Comparison of ENCODE assay signal across 27 cellular contexts in genomic region chr1:246126580-246126979, GRCh38.
"Had no signal": no experiment of that assay in that cellular context is flagged by ENCODE, and none has a peak within 500 bp of the region (broad histone marks: within the 10 kb centered on the region; RNA-seq: fewer than 3 reads in every experiment).

No MANE protein-coding gene starts in this region.

- H3K9me3 ChIP-seq: ovary, psoas muscle, spleen, thoracic aorta, thyroid gland, transverse colon, upper lobe of right lung, uterus had no signal

- H3K4me2 ChIP-seq: neural progenitor cell, smooth muscle cell had no signal

- H3K4me1 ChIP-seq: parathyroid adenoma, psoas muscle, spleen, transverse colon, upper lobe of right lung, uterus had no signal

- ATAC-seq: naive thymus-derived CD4-positive, alpha-beta T cell; natural killer cell; psoas muscle; right cardiac atrium; sciatic nerve; stimulated activated memory B cell treated with anti-CD40 and anti-IgM and Interleukin-4, amounts not matched to agents 10 μg/mL and 1 μg/mL and 100 μg/mL, for 72 hours; stimulated activated naive CD8-positive, alpha-beta T cell treated with anti-CD3 and anti-CD28 coated beads, Interleukin-15, amount 100 ng/mL, for 72 hours; stimulated activated naive CD8-positive, alpha-beta T cell treated with anti-CD3 and anti-CD28 coated beads, Interleukin-15, Interleukin-2, amounts not matched to agents 100 U/mL and 50 U/mL, for 24 hours; upper lobe of right lung had no signal

- H3K27me3 ChIP-seq: neural progenitor cell, ovary, spleen, thyroid gland, transverse colon, upper lobe of right lung, uterus had no signal

- H3K4me3 ChIP-seq: neural progenitor cell, ovary, psoas muscle, skin epidermis, smooth muscle cell, spleen, thoracic aorta, thyroid gland, transverse colon, upper lobe of right lung, uterus had no signal

- H2AFZ ChIP-seq: neural progenitor cell, parathyroid adenoma had no signal

- H3K27ac ChIP-seq: neural progenitor cell, ovary, parathyroid adenoma, psoas muscle, skin epidermis, spleen, thoracic aorta, thyroid gland, transverse colon, upper lobe of right lung, uterus had no signal

- H3K9ac ChIP-seq: neural progenitor cell, parathyroid adenoma had no signal

- H3K36me3 ChIP-seq: neural progenitor cell, ovary, spleen, thoracic aorta, thyroid gland, transverse colon, upper lobe of right lung, uterus had no signal

- DNase-seq: naive thymus-derived CD4-positive, alpha-beta T cell; natural killer cell; occipital lobe; ovary; posterior cingulate gyrus; psoas muscle; right cardiac atrium; spleen; stimulated activated CD4-positive, alpha-beta T cell treated with anti-CD3 and anti-CD28 coated beads, Interleukin-12 subunit alpha, Interleukin-12 subunit beta, amount 100 ng/mL, for 4 hours; stimulated activated CD4-positive, alpha-beta T cell treated with anti-CD3 and anti-CD28 coated beads, Interleukin-1b, Interleukin-23, amount 100 ng/mL, for 48 hours; stimulated activated CD4-positive, alpha-beta T cell treated with anti-CD3 and anti-CD28 coated beads, Interleukin-4, amount 100 ng/mL, for 1 hour; stimulated activated CD4-positive, alpha-beta T cell treated with anti-CD3 and anti-CD28 coated beads, Interleukin-4, amount 100 ng/mL, for 4 hours; stimulated activated CD8-positive, alpha-beta memory T cell treated with anti-CD3 and anti-CD28 coated beads, Interleukin-4, amount 100 ng/mL, for 48 hours; stimulated activated naive CD4-positive, alpha-beta T cell; stimulated activated naive CD8-positive, alpha-beta T cell treated with anti-CD3 and anti-CD28 coated beads, Interleukin-15, amount 100 ng/mL, for 72 hours; stimulated activated naive CD8-positive, alpha-beta T cell treated with anti-CD3 and anti-CD28 coated beads, Interleukin-15, Interleukin-2, amounts not matched to agents 100 U/mL and 50 U/mL, for 24 hours; thyroid gland; transverse colon; upper lobe of right lung; uterus had no signal

- H3K79me2 ChIP-seq: parathyroid adenoma had no signal
